In genomic region chrX:19772759-19773623, GRCh38 we compare ENCODE assay signal across 8 cellular contexts.
A peak's percentile ranks its signal among the peaks of the same experiment; 100 is the strongest.
DNase-seq lines count a peak whose midpoint lies in the region; ATAC-seq lines count a peak whose summit lies in the region.

No MANE protein-coding gene starts in this region.

- no CpG with 5 or more reads among the region's 9 CpGs for WGBS in neuronal stem cell (ENCODE audit: extremely low coverage in 2 of 2, insufficient read length in 2 of 2, insufficient replicate concordance in 1 of 2), 2 donors

- DNase-seq in UCSD-AML1 (lab: John Stamatoyannopoulos, UW; ENCODE audit: unreplicated experiment): peak; percentile 23
- no peak for DNase-seq in neuronal stem cell (ENCODE audit: low spot score)
- no peak for DNase-seq in cortex of kidney (lab: John Stamatoyannopoulos, UW)
- DNase-seq in caudate nucleus (lab: John Stamatoyannopoulos, UW): no peak
- DNase-seq in NCI-H2081 (lab: John Stamatoyannopoulos, UW): no peak
- no peak for DNase-seq in left colon

- no peak overlapping the region for H3K27ac ChIP-seq in neuronal stem cell (replicated peaks; ENCODE audit: low read length)
- H3K27ac ChIP-seq in caudate nucleus (ENCODE audit: low read depth, low read length): no peak overlapping the region

- no peak overlapping the region for H3K18ac ChIP-seq in neuronal stem cell (ENCODE audit: low read length)

- H2BK15ac ChIP-seq in neuronal stem cell (ENCODE audit: low read length): no peak overlapping the region

- no peaks in the 10 kb centered on the region for H3K36me3 ChIP-seq in neuronal stem cell (replicated peaks in 1 of 2; ENCODE audit: control insufficient read depth in 2 of 2, insufficient read depth in 2 of 2, low read length in 2 of 2)

- H3K9me3 ChIP-seq in neuronal stem cell (replicated peaks in 1 of 2; ENCODE audit: control insufficient read depth in 2 of 2, insufficient read depth in 1 of 2, low read depth in 1 of 2, low read length in 2 of 2): no peaks in the 10 kb centered on the region

- H3K23ac ChIP-seq in neuronal stem cell (ENCODE audit: low read depth, low read length, poor library complexity): no peak overlapping the region

- no peak overlapping the region for H3K14ac ChIP-seq in neuronal stem cell (ENCODE audit: low read length)

- no peak overlapping the region for H4K91ac ChIP-seq in neuronal stem cell (ENCODE audit: low read depth, low read length, poor library complexity)

- no peak overlapping the region for H2BK120ac ChIP-seq in neuronal stem cell (ENCODE audit: low read depth, low read length)

- H3K4me1 ChIP-seq in neuronal stem cell (ENCODE audit: control insufficient read depth in 2 of 2, insufficient read depth in 1 of 2, low read depth in 1 of 2, low read length in 2 of 2): peaks cover 0 to 5% of the 10 kb centered on the region in 2 donors

- no peak overlapping the region for H2BK12ac ChIP-seq in neuronal stem cell (ENCODE audit: low read length)

- peak; percentile 33 for ATAC-seq in GM18907 (IDR thresholded peaks at IDR 0.05; ENCODE audit: unreplicated experiment)
- peak; percentile 39 for ATAC-seq in HG02981 (IDR thresholded peaks at IDR 0.05; ENCODE audit: unreplicated experiment)
- no peak for ATAC-seq in left colon

- no peak overlapping the region for H3K4me3 ChIP-seq in neuronal stem cell (ENCODE audit: low read length in 2 of 2)

- H3K79me1 ChIP-seq in neuronal stem cell (ENCODE audit: low read depth, low read length): no peaks in the 10 kb centered on the region

- H3K9ac ChIP-seq in neuronal stem cell (ENCODE audit: low read depth, low read length, poor library complexity): no peak overlapping the region

- no peak overlapping the region for H2BK5ac ChIP-seq in neuronal stem cell (ENCODE audit: low read length)

- peak overlapping the region; percentile 56 for H2AFZ ChIP-seq in neuronal stem cell (ENCODE audit: low read length)

- no peak overlapping the region for H3K4me2 ChIP-seq in neuronal stem cell (ENCODE audit: insufficient read depth, low read length, poor library complexity, severe bottlenecking)

- no peak overlapping the region for H2AK5ac ChIP-seq in neuronal stem cell (ENCODE audit: low read depth, low read length)

- no peak overlapping the region for H3K4ac ChIP-seq in neuronal stem cell (ENCODE audit: low read length)

- intact Hi-C loops in left colon (cut with DNase I, micrococcal nuclease): no loop called here

- H3K27me3 ChIP-seq in neuronal stem cell (ENCODE audit: control insufficient read depth in 3 of 3, insufficient read depth in 3 of 3, low read depth in 1 of 3, low read length in 3 of 3): no peaks in the 10 kb centered on the region

- no peak overlapping the region for H4K8ac ChIP-seq in neuronal stem cell (ENCODE audit: low read depth, low read length)
